8 cellular contexts compared by ENCODE assay signal in the genomic region with DNA sequence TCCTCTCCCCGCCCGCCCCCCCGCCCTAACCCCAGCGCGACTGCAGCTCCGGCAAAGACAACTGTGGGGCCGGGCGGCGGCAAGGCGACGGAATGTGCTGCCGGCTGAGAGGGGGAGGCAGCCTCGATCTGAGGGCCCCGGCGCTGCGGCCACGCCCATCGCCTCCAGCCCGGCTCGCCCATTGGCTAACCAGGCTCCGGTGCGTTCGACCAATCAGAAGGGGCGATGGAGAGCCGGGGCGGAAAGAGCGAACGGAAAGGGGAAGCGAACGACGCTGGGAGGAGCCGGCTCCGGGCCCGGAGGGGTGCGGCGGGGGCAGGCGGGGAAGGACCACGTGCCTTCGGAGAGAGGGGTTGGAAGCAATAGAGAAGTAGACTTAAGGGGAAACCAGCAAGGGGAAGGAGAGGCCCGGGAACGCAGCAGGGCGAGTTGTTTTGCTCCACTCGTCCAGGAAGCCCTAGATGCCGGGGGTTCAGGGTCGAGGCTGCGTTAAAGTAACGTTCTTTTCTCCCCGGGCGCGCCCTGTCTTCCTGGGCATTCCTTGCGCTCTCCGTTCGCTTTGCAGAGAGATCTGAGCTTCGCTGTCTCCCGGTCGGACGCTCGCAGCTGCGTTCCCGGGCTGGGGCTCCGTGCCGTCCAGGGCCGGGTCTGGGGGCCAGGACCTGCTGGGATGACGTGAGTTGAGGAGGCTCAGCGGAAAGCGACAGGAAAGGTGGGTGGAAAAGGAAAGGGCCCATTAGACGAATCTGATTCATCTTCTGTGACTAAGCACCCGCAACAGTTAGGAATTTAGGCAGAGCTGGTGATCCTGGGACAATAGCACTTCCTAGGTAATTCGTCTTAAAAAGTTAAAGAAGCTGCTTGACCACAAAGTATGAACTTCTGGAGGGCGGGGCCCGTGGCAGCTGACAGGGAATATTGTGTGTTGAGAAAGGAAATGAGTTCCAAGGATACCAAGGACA. TPM values are rescaled to one million over a fixed set of nuclear protein-coding genes. Genes with fewer than 3 reads are reported as not detected.
DNase-seq lines count a peak whose midpoint lies in the region; ATAC-seq and TF ChIP-seq lines count a peak whose summit lies in the region.

A gene with protein sequence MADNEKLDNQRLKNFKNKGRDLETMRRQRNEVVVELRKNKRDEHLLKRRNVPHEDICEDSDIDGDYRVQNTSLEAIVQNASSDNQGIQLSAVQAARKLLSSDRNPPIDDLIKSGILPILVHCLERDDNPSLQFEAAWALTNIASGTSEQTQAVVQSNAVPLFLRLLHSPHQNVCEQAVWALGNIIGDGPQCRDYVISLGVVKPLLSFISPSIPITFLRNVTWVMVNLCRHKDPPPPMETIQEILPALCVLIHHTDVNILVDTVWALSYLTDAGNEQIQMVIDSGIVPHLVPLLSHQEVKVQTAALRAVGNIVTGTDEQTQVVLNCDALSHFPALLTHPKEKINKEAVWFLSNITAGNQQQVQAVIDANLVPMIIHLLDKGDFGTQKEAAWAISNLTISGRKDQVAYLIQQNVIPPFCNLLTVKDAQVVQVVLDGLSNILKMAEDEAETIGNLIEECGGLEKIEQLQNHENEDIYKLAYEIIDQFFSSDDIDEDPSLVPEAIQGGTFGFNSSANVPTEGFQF (minus strand): TSS at position 130 of the 962 bp plus-strand sequence. CDS start 289 bp downstream, outside the sequence.

- peak within 1 kb of the TSS; percentile 98 for H3K4me3 Mint-ChIP-seq in HFFc6
- H3K4me3 Mint-ChIP-seq in activated naive CD4-positive, alpha-beta T cell treated with anti-CD3 and anti-CD28 coated beads, Interleukin-2, amount 10 ng/mL, durations not matched to agents 7 days and 5 days, result peak within 1 kb of the TSS; percentile 95

- peak; percentile 86 for DNase-seq in GM04503 (ENCODE audit: low read depth)
- peak; percentile 97 for DNase-seq in HFFc6
- DNase-seq in NB4 (ENCODE audit: low read depth), result peak; percentile 97
- DNase-seq in SK-N-MC (ENCODE audit: low read depth, low spot score), result peak; percentile 86
- peak; percentile 98 for DNase-seq in activated naive CD4-positive, alpha-beta T cell treated with anti-CD3 and anti-CD28 coated beads, Interleukin-2, amount 10 ng/mL, durations not matched to agents 7 days and 5 days
- peak; percentile 94 for DNase-seq in non-pigmented ciliary epithelial cell (ENCODE audit: low read depth)
- DNase-seq in superior temporal gyrus (ENCODE audit: extremely low spot score), result peak; percentile 98

- peaks cover 31% of the 10 kb centered on the region for H3K36me3 ChIP-seq in SK-N-MC (ENCODE audit: insufficient read depth, low read length)
- H3K36me3 ChIP-seq in gastroesophageal sphincter, result peaks cover 0 to 13% of the 10 kb centered on the region in 2 donors

- WGBS in gastroesophageal sphincter (ENCODE audit: low coverage in 1 of 2), 2 donors, result 0 to 2% methylated on average over 6 to 7 of the region's 71 CpGs

- peak within 1 kb of the TSS; percentile 93 for H3K9ac ChIP-seq in SK-N-MC (ENCODE audit: insufficient read length)

- peaks cover 55% of the 10 kb centered on the region for H3K4me1 Mint-ChIP-seq in HFFc6 (ENCODE audit: low read depth)
- peaks cover 58% of the 10 kb centered on the region for H3K4me1 Mint-ChIP-seq in activated naive CD4-positive, alpha-beta T cell treated with anti-CD3 and anti-CD28 coated beads, Interleukin-2, amount 10 ng/mL, durations not matched to agents 7 days and 5 days

- peaks cover 3 to 57% (median 24%) of the 10 kb centered on the region in 3 donors for H3K4me1 ChIP-seq in gastroesophageal sphincter

- H3K27ac Mint-ChIP-seq in HFFc6, result peak within 1 kb of the TSS; percentile 100
- H3K27ac Mint-ChIP-seq in activated naive CD4-positive, alpha-beta T cell treated with anti-CD3 and anti-CD28 coated beads, Interleukin-2, amount 10 ng/mL, durations not matched to agents 7 days and 5 days, result peak within 1 kb of the TSS; percentile 98

- TF ChIP-seq CTCF in HFFc6 (IDR thresholded peaks at IDR 0.05) (no peak), NB4 (IDR thresholded peaks at IDR 0.05; ENCODE audit: low read depth, low read length) (no peak), gastroesophageal sphincter (IDR thresholded peaks at IDR 0.05) (peak in 1 of 4 experiments; percentile 8)

- H3K9me3 ChIP-seq in SK-N-MC (ENCODE audit: low read depth, low read length) (0 out of 2 replicates have a peak, but pooled peaks cover 3% of the 10 kb centered on the region), gastroesophageal sphincter (no peaks in the 10 kb centered on the region)

- TF ChIP-seq EP300 in gastroesophageal sphincter (IDR thresholded peaks at IDR 0.05), result no peak

- no peaks in the 10 kb centered on the region for H3K27me3 Mint-ChIP-seq in HFFc6 (ENCODE audit: insufficient read depth)
- peaks cover 3% of the 10 kb centered on the region for H3K27me3 Mint-ChIP-seq in activated naive CD4-positive, alpha-beta T cell treated with anti-CD3 and anti-CD28 coated beads, Interleukin-2, amount 10 ng/mL, durations not matched to agents 7 days and 5 days

- peak within 1 kb of the TSS; percentile 81 for H3K27ac ChIP-seq in SK-N-MC
- H3K27ac ChIP-seq in gastroesophageal sphincter, result peak within 1 kb of the TSS; percentile 84 to 99 (median 98)

- H3K9me3 Mint-ChIP-seq in HFFc6, result no peaks in the 10 kb centered on the region
- no peaks in the 10 kb centered on the region for H3K9me3 Mint-ChIP-seq in activated naive CD4-positive, alpha-beta T cell treated with anti-CD3 and anti-CD28 coated beads, Interleukin-2, amount 10 ng/mL, durations not matched to agents 7 days and 5 days

- no peaks in the 10 kb centered on the region for H3K27me3 ChIP-seq in gastroesophageal sphincter

- TF ChIP-seq POLR2A in NB4 (IDR thresholded peaks at IDR 0.05; ENCODE audit: extremely low read depth, insufficient read length) (peak; percentile 81), gastroesophageal sphincter (IDR thresholded peaks at IDR 0.05) (peak; percentile 57 to 70)

- ATAC-seq in gastroesophageal sphincter, result peak; percentile 96

- peaks cover 32% of the 10 kb centered on the region for H3K36me3 Mint-ChIP-seq in HFFc6 (ENCODE audit: low read depth)
- H3K36me3 Mint-ChIP-seq in activated naive CD4-positive, alpha-beta T cell treated with anti-CD3 and anti-CD28 coated beads, Interleukin-2, amount 10 ng/mL, durations not matched to agents 7 days and 5 days, result peaks cover 45% of the 10 kb centered on the region

- H3K4me3 ChIP-seq in NB4 (ENCODE audit: low read depth, low read length) (peak within 1 kb of the TSS; percentile 81), SK-N-MC (peak within 1 kb of the TSS; percentile 89), gastroesophageal sphincter (peak within 1 kb of the TSS; percentile 63 to 88)

- CTCF ChIA-PET in activated naive CD4-positive, alpha-beta T cell treated with anti-CD3 and anti-CD28 coated beads, Interleukin-2, amount 10 ng/mL, durations not matched to agents 7 days and 5 days (lab: Charles Lee), result interaction anchor here (1.5 kb wide), 1 partner anchor 22 kb away, joined by 3 read pairs; no protein-coding TSS in a partner anchor

RNA-seq across cellular contexts. Expression of the gene that starts here (rescaled TPM):
- 100 to 1,000 TPM in 2 of 6 experiments, 10 to 100 TPM in 4; 72.4 to 113 (median 99.0) TPM for total RNA-seq in HFFc6 (2021; fragmentation: NEBNext Ultra II Directional; extraction: Animal tissue kit (Norgen Biotek cat#: 25700))
- total RNA-seq in gastroesophageal sphincter, result 10 to 100 TPM; 42.7 to 69.5 (median 55.6) TPM

Comparison
In these comparisons a context has a peak if more than half of its experiments do, and no peak if none do; other contexts are left out.
1. Peak in every context shown above with its lines: DNase-seq, ATAC-seq, H3K4me3 ChIP-seq and H3K27ac ChIP-seq.